ENCODE assay signal across 12 cellular contexts in the genomic region with DNA sequence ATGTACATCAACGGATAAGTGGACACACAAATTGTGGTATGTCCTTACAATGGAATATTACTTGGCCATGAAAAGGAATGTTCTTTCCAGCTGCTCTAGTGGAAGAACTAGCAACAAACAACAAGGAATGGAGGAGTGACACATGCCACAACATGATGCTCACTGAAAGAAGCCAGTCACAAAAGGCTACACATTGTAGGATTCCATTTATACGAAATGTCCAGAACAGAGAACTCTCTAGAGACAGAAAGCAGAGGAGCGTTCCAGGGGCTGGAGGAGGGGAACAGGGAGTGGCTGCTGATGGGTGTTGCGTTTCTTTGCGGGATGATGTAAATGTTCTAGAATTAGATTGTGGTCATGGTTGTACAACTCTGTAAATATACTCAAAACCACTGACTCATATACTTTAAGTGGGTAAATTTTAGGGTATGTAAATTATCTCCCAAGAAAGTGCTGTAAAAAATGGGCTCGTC. TPM values are rescaled to one million over a fixed set of nuclear protein-coding genes. Genes with fewer than 3 reads are reported as not detected.
DNase-seq lines count a peak whose midpoint lies in the region; ATAC-seq and TF ChIP-seq lines count a peak whose summit lies in the region.
"Had no signal": no experiment of that assay in that cellular context is flagged by ENCODE, and none has a peak within 500 bp of the region (broad histone marks: within the 10 kb centered on the region; RNA-seq: fewer than 3 reads in every experiment).

No MANE protein-coding gene starts in this region.

- POLR2A ChIA-PET in HEK293 (lab: Yijun Ruan, JAX): interaction anchor here (0.6 kb wide), 1 partner anchor 40 kb away, joined by 4 read pairs; no protein-coding TSS in a partner anchor

- intact Hi-C loops in left ventricle myocardium inferior (cut with micrococcal nuclease): no loop called here

- H3K79me2 ChIP-seq in ACC112 (ENCODE audit: control insufficient read depth, insufficient read depth, low read length, unreplicated experiment): no peaks in the 10 kb centered on the region
- no peaks in the 10 kb centered on the region for H3K79me2 ChIP-seq in Karpas-422 (ENCODE audit: low read length)

- H3K9me3 ChIP-seq in HEK293 (ENCODE audit: control insufficient read depth, insufficient read depth, low read depth, low read length): no peaks in the 10 kb centered on the region
- peaks cover 8% of the 10 kb centered on the region for H3K9me3 ChIP-seq in left ventricle myocardium inferior (replicated peaks)
- H3K9me3 ChIP-seq in Karpas-422 (ENCODE audit: low read length): no peaks in the 10 kb centered on the region

- H3K4me1 ChIP-seq in ACC112 (ENCODE audit: control insufficient read depth, insufficient read depth, low read length, unreplicated experiment) (peaks cover 3% of the 10 kb centered on the region), HEK293 (ENCODE audit: control insufficient read depth, insufficient read depth, low read length) (no peaks in the 10 kb centered on the region; the same call in 1 of the 2 replicates), left ventricle myocardium inferior (peaks cover 49% of the 10 kb centered on the region), Karpas-422 (ENCODE audit: low read length) (peaks cover 3% of the 10 kb centered on the region; the same call in 1 of the 2 replicates)

- DNase-seq in amniotic stem cell (lab: John Stamatoyannopoulos, UW): peak; percentile 29
- no peak for DNase-seq in left ventricle myocardium inferior
- no peak for DNase-seq in NCI-H226
- no peak for DNase-seq in Karpas-422
- no peak for DNase-seq in SHP77 treated with DMSO at 0.1 percent for 48 hours (lab: John Stamatoyannopoulos, UW)
- DNase-seq: anterior cingulate cortex; NCI-H774; stimulated activated naive CD4-positive, alpha-beta T cell treated with Interleukin-2 at 50 U/mL for 16 hours; T-helper 9 cell had no signal

- H3K4me2 ChIP-seq in Karpas-422 (ENCODE audit: low read depth, low read length, poor library complexity, severe bottlenecking): no peak overlapping the region

- no peaks in the 10 kb centered on the region for H4K20me1 ChIP-seq in Karpas-422 (ENCODE audit: insufficient read depth, low read depth, low read length)

- CTCF ChIA-PET in HEK293 (lab: Yijun Ruan, JAX): interaction anchor here (0.6 kb wide), 1 partner anchor 51 kb away, joined by 3 read pairs; no protein-coding TSS in a partner anchor

- ATAC-seq in HG03280 (IDR thresholded peaks at IDR 0.05; ENCODE audit: unreplicated experiment): no peak

- no peaks in the 10 kb centered on the region for H3K27me3 ChIP-seq in ACC112 (ENCODE audit: insufficient read depth, low read length)
- no peaks in the 10 kb centered on the region for H3K27me3 ChIP-seq in left ventricle myocardium inferior (ENCODE audit: low read depth)
- no peaks in the 10 kb centered on the region; the same call in 1 of the 2 replicates for H3K27me3 ChIP-seq in Karpas-422 (ENCODE audit: low read length)

- H3K27ac ChIP-seq in ACC112 (ENCODE audit: low read depth, low read length) (peak overlapping the region; percentile 29; the same call in 1 of the 2 replicates), HEK293 (ENCODE audit: extremely low read depth, low read depth, low read length) (no peak overlapping the region), left ventricle myocardium inferior (replicated peaks) (peak overlapping the region; percentile 86), Karpas-422 (ENCODE audit: low read length) (no peak overlapping the region)

- H2AFZ ChIP-seq in ACC112 (ENCODE audit: low read length, unreplicated experiment): no peak overlapping the region
- no peak overlapping the region for H2AFZ ChIP-seq in Karpas-422 (ENCODE audit: low read length)

- H3K9me2 ChIP-seq in Karpas-422 (replicated peaks; ENCODE audit: insufficient read depth, low read length): no peaks in the 10 kb centered on the region

- H3K9ac ChIP-seq in Karpas-422 (ENCODE audit: low read length): no peak overlapping the region

- no peaks in the 10 kb centered on the region for H3K36me3 ChIP-seq in ACC112 (ENCODE audit: insufficient read depth, low read length)
- no peaks in the 10 kb centered on the region for H3K36me3 ChIP-seq in HEK293 (ENCODE audit: control insufficient read depth in 2 of 2, insufficient read depth in 1 of 2, low read length in 2 of 2)
- no peaks in the 10 kb centered on the region for H3K36me3 ChIP-seq in left ventricle myocardium inferior
- H3K36me3 ChIP-seq in Karpas-422 (ENCODE audit: insufficient read depth, low read length): no peaks in the 10 kb centered on the region

- H3K4me3 ChIP-seq in ACC112 (ENCODE audit: low read depth, low read length): no peak overlapping the region
- H3K4me3 ChIP-seq in HEK293 (ENCODE audit: low read depth, low read length): no peak overlapping the region
- H3K4me3 ChIP-seq in left ventricle myocardium inferior: no peak overlapping the region
- no peak overlapping the region for H3K4me3 ChIP-seq in Karpas-422 (ENCODE audit: low read length)

- TF ChIP-seq CTCF in HEK293 (tag by site-specific recombination; IDR thresholded peaks at IDR 0.05): no peak
- TF ChIP-seq CTCF in left ventricle myocardium inferior (IDR thresholded peaks at IDR 0.05; ENCODE audit: borderline replicate concordance): no peak

TF ChIP-seq in HEK293, 187 proteins besides CTCF, POLR2A, EP300 and RAD21 (continues in another document):
- TF ChIP-seq SETDB1 (IDR thresholded peaks at IDR 0.05; ENCODE audit: insufficient read length, low read length) (peak; percentile 93), ZNF791 (tag by site-specific recombination; IDR thresholded peaks at IDR 0.05) (no peak), ZNF560 (tag by site-specific recombination; IDR thresholded peaks at IDR 0.05; ENCODE audit: borderline replicate concordance) (no peak), ZNF585B (tag by site-specific recombination; IDR thresholded peaks at IDR 0.05) (no peak), ZNF324 (tag by site-specific recombination; IDR thresholded peaks at IDR 0.05) (no peak), ZNF501 (tag by site-specific recombination; IDR thresholded peaks at IDR 0.05) (no peak), ZFP41 (tag by site-specific recombination; IDR thresholded peaks at IDR 0.05; ENCODE audit: borderline replicate concordance) (no peak), ZNF776 (tag by site-specific recombination; IDR thresholded peaks at IDR 0.05; ENCODE audit: borderline replicate concordance) (no peak), ZNF394 (tag by site-specific recombination; IDR thresholded peaks at IDR 0.05; ENCODE audit: borderline replicate concordance) (peak; percentile 78), ZBTB17 (tag by site-specific recombination; IDR thresholded peaks at IDR 0.05) (no peak), ZNF132 (tag by site-specific recombination; IDR thresholded peaks at IDR 0.05; ENCODE audit: borderline replicate concordance) (no peak), ZNF10 (tag by site-specific recombination; IDR thresholded peaks at IDR 0.05) (no peak), ZNF843 (tag by site-specific recombination; IDR thresholded peaks at IDR 0.05) (no peak)
- TF ChIP-seq, protein P1, sequence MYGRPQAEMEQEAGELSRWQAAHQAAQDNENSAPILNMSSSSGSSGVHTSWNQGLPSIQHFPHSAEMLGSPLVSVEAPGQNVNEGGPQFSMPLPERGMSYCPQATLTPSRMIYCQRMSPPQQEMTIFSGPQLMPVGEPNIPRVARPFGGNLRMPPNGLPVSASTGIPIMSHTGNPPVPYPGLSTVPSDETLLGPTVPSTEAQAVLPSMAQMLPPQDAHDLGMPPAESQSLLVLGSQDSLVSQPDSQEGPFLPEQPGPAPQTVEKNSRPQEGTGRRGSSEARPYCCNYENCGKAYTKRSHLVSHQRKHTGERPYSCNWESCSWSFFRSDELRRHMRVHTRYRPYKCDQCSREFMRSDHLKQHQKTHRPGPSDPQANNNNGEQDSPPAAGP (tag by site-specific recombination; IDR thresholded peaks at IDR 0.05): peak; percentile 83; the same call in 1 of the 2 replicates
- TF ChIP-seq, protein P2, sequence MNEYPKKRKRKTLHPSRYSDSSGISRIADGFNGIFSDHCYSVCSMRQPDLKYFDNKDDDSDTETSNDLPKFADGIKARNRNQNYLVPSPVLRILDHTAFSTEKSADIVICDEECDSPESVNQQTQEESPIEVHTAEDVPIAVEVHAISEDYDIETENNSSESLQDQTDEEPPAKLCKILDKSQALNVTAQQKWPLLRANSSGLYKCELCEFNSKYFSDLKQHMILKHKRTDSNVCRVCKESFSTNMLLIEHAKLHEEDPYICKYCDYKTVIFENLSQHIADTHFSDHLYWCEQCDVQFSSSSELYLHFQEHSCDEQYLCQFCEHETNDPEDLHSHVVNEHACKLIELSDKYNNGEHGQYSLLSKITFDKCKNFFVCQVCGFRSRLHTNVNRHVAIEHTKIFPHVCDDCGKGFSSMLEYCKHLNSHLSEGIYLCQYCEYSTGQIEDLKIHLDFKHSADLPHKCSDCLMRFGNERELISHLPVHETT (tag by site-specific recombination; IDR thresholded peaks at IDR 0.05): peak; percentile 77
- TF ChIP-seq, protein P3, sequence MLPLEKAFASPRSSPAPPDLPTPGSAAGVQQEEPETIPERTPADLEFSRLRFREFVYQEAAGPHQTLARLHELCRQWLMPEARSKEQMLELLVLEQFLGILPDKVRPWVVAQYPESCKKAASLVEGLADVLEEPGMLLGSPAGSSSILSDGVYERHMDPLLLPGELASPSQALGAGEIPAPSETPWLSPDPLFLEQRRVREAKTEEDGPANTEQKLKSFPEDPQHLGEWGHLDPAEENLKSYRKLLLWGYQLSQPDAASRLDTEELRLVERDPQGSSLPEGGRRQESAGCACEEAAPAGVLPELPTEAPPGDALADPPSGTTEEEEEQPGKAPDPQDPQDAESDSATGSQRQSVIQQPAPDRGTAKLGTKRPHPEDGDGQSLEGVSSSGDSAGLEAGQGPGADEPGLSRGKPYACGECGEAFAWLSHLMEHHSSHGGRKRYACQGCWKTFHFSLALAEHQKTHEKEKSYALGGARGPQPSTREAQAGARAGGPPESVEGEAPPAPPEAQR (tag by site-specific recombination; IDR thresholded peaks at IDR 0.05): no peak

RNA-seq across cellular contexts. Expression of a gene that starts 32.4 kb away (rescaled TPM):
- 17.2 TPM for total RNA-seq in left ventricle myocardium inferior
- total RNA-seq in Karpas-422 (2014; rRNA removed; shearing (Covaris generic); ENCODE audit: low replicate concordance): 0.43 and 2.9 TPM in 2 replicates

RNA-seq across cellular contexts. Expression of a gene that starts 42.3 kb away (rescaled TPM):
- total RNA-seq in left ventricle myocardium inferior: 325 TPM
- total RNA-seq in Karpas-422 (2014; rRNA removed; shearing (Covaris generic); ENCODE audit: low replicate concordance): 1,770 and 3,552 TPM in 2 replicates

Comparison
In these comparisons a context has a peak if more than half of its experiments do, and no peak if none do; other contexts are left out.
1. H3K27ac ChIP-seq: peak in ACC112 (single experiment) and left ventricle myocardium inferior (single experiment); none in HEK293 (single experiment) and Karpas-422 (single experiment).